ENCODE assay signal across 1 cellular context in the genomic region with DNA sequence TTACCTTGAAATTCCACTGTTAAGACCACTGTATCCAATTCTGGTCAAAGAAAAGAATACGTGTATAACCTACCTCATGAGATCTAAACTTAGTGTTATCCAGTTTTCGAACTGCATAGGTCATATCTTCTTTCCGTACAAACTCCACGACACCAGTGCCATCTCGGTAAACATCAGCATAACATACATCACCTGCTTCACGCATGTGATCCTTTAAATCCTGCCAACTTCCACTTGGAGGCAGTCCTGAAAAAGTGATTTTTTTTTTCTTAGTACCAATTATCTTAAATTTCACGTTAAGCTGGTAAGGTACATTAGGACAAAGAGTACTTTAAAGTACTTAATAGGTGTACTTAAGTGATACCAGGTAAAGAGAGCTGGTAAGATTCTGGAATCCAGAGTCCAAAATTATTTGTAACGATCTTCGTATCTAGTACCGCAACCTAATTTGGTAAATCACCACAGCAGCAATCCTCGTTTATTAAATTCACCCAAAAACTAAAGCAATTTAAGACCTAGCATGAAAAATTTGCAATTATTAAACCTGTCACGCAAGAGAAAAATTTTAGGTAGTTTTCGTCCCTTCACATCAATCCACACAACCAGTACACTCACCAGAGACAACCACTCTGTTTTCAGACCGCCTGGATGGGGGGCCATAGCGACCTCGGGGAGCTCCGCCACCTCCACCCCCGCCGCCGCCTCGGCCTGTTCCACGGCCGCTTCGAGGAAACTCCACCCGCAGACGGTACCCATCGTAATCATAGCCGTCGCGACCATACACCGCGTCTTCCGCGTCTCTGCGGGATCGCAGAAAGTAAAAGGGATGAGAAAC.
TF ChIP-seq lines count a peak whose summit lies in the region.

No MANE protein-coding gene starts in this region.

TF ChIP-seq in K562, 482 proteins besides CTCF, POLR2A, EP300 and RAD21 (continued from another document):
- TF ChIP-seq, protein P1, sequence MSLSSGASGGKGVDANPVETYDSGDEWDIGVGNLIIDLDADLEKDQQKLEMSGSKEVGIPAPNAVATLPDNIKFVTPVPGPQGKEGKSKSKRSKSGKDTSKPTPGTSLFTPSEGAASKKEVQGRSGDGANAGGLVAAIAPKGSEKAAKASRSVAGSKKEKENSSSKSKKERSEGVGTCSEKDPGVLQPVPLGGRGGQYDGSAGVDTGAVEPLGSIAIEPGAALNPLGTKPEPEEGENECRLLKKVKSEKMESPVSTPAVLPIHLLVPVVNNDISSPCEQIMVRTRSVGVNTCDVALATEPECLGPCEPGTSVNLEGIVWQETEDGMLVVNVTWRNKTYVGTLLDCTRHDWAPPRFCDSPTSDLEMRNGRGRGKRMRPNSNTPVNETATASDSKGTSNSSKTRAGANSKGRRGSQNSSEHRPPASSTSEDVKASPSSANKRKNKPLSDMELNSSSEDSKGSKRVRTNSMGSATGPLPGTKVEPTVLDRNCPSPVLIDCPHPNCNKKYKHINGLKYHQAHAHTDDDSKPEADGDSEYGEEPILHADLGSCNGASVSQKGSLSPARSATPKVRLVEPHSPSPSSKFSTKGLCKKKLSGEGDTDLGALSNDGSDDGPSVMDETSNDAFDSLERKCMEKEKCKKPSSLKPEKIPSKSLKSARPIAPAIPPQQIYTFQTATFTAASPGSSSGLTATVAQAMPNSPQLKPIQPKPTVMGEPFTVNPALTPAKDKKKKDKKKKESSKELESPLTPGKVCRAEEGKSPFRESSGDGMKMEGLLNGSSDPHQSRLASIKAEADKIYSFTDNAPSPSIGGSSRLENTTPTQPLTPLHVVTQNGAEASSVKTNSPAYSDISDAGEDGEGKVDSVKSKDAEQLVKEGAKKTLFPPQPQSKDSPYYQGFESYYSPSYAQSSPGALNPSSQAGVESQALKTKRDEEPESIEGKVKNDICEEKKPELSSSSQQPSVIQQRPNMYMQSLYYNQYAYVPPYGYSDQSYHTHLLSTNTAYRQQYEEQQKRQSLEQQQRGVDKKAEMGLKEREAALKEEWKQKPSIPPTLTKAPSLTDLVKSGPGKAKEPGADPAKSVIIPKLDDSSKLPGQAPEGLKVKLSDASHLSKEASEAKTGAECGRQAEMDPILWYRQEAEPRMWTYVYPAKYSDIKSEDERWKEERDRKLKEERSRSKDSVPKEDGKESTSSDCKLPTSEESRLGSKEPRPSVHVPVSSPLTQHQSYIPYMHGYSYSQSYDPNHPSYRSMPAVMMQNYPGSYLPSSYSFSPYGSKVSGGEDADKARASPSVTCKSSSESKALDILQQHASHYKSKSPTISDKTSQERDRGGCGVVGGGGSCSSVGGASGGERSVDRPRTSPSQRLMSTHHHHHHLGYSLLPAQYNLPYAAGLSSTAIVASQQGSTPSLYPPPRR (CRISPR knock-in tag; IDR thresholded peaks at IDR 0.05; ENCODE audit: borderline replicate concordance) = no peak
- TF ChIP-seq TAL1 (IDR thresholded peaks at IDR 0.05) (no peak), ZC3H11A (IDR thresholded peaks at IDR 0.05; ENCODE audit: low read depth, low read length) (no peak), BCOR (IDR thresholded peaks at IDR 0.05) (no peak), TBP (optimal IDR thresholded peaks at IDR 0.05; ENCODE audit: low read depth, low read length) (no peak), DDX20 (tag; IDR thresholded peaks at IDR 0.05; ENCODE audit: low read depth) (no peak)
- TF ChIP-seq, protein P2, sequence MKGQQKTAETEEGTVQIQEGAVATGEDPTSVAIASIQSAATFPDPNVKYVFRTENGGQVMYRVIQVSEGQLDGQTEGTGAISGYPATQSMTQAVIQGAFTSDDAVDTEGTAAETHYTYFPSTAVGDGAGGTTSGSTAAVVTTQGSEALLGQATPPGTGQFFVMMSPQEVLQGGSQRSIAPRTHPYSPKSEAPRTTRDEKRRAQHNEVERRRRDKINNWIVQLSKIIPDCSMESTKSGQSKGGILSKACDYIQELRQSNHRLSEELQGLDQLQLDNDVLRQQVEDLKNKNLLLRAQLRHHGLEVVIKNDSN (CRISPR knock-in tag; IDR thresholded peaks at IDR 0.05) = no peak
- TF ChIP-seq, protein P3, sequence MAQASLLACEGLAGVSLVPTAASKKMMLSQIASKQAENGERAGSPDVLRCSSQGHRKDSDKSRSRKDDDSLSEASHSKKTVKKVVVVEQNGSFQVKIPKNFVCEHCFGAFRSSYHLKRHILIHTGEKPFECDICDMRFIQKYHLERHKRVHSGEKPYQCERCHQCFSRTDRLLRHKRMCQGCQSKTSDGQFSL (CRISPR knock-in tag; IDR thresholded peaks at IDR 0.05) = no peak
- TF ChIP-seq, protein P3 (tag; IDR thresholded peaks at IDR 0.05) = 0 out of 4 replicates have a peak, but pooled peaks of 1 of the 2 experiments have one; percentile 14
- TF ChIP-seq, protein P4, sequence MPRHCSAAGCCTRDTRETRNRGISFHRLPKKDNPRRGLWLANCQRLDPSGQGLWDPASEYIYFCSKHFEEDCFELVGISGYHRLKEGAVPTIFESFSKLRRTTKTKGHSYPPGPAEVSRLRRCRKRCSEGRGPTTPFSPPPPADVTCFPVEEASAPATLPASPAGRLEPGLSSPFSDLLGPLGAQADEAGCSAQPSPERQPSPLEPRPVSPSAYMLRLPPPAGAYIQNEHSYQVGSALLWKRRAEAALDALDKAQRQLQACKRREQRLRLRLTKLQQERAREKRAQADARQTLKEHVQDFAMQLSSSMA (CRISPR knock-in tag; IDR thresholded peaks at IDR 0.05) = no peak
